Comparison of ENCODE assay signal across 22 cellular contexts in the genomic region with DNA sequence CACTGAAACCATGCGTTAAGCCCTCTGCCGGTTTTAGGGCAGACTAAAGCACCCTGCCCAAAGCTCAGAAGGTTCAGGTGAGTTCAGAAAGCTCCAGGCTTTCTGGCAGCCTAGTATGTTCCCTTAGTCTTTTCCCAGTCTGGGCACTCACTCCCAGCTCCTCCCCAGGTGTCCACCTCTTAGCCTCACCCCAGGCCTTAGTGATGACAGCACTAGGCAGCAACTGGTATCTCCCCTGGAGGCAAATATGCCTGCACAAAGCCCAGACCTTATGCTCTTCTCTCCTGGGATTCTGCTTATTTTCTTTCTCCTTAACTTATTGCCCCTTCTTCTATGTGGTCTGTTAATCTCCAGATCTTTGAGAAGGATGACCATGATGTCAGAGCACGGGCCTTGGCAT.
DNase-seq lines count a peak whose midpoint lies in the region; ATAC-seq and TF ChIP-seq lines count a peak whose summit lies in the region.
"Had no signal": no experiment of that assay in that cellular context is flagged by ENCODE, and none has a peak within 500 bp of the region (broad histone marks: within the 10 kb centered on the region; RNA-seq: fewer than 3 reads in every experiment).

No MANE protein-coding gene starts in this region.

- peak overlapping the region; percentile 0 for H3K18ac ChIP-seq in mesendoderm (ENCODE audit: low read length)

- H3K9ac ChIP-seq in mesendoderm (ENCODE audit: low read length), result no peak overlapping the region

- TF ChIP-seq EP300 in transverse colon (IDR thresholded peaks at IDR 0.05; ENCODE audit: low read depth), result no peak

- in situ Hi-C loops in transverse colon (cut with MboI; ENCODE audit: low pct_ligation_motif_present in 1 of 4, low pct_unique_long_range_greater_than_20kb in 1 of 4, low sequenced_read_pairs in 3 of 4), result loop anchor here in 3 of 4 donors (10.0 to 25.0 kb wide), 4 partner anchors 106 to 356 kb away; partner anchors contain the start of gene ATP1A1 (in 2 of the 3)

- H3K4me2 ChIP-seq in mesendoderm (ENCODE audit: low read length), result no peak overlapping the region
- H3K4me2 ChIP-seq: GM23338 had no signal

- H3K79me2 ChIP-seq in mesendoderm (ENCODE audit: control insufficient read depth, insufficient read depth, low read length), result no peaks in the 10 kb centered on the region

- H2BK15ac ChIP-seq in mesendoderm (replicated peaks; ENCODE audit: low read depth), result no peak overlapping the region

- H3K27ac ChIP-seq in body of pancreas, result peak overlapping the region; percentile 74 to 83 (median 78)
- H3K27ac ChIP-seq in mesendoderm (ENCODE audit: low read depth, low read length), result no peak overlapping the region
- peak overlapping the region in 3 of 4 donors; percentile 52 to 67 (median 59) for H3K27ac ChIP-seq in transverse colon
- H3K27ac ChIP-seq: RWPE1, SJCRH30 had no signal

- no peak for ATAC-seq in activated naive CD8-positive, alpha-beta T cell treated with anti-CD3 and anti-CD28 coated beads, Interleukin-2, amount 50 U/mL, for 24 hours
- ATAC-seq in body of pancreas (no peak), GM18873 (IDR thresholded peaks at IDR 0.05; ENCODE audit: low FRiP score, unreplicated experiment) (no peak), SK-N-SH treated with all-trans-retinoic acid at 6 μM for 48 hours (no peak)
- ATAC-seq in stimulated activated naive B cell treated with anti-CD40 and anti-IgM and Interleukin-4, amounts not matched to agents 10 μg/mL and 1 μg/mL and 100 μg/mL, for 72 hours (replicated peaks), result no peak
- ATAC-seq: GM12878, GM23338 had no signal

- H3K36me3 ChIP-seq in body of pancreas (replicated peaks in 1 of 2; ENCODE audit: insufficient read depth in 1 of 2, low read depth in 2 of 2), result no peaks in the 10 kb centered on the region
- no peaks in the 10 kb centered on the region for H3K36me3 ChIP-seq in mesendoderm (ENCODE audit: control insufficient read depth, insufficient read depth, low read length)
- no peaks in the 10 kb centered on the region for H3K36me3 ChIP-seq in transverse colon
- H3K36me3 ChIP-seq: SJCRH30 had no signal

- peak overlapping the region; percentile 73 for H2AK5ac ChIP-seq in mesendoderm (ENCODE audit: low read length)

- no peak overlapping the region for H2BK5ac ChIP-seq in mesendoderm (ENCODE audit: low read length)

- H3K36me3 Mint-ChIP-seq in activated naive CD8-positive, alpha-beta T cell treated with anti-CD3 and anti-CD28 coated beads, Interleukin-2, amount 50 U/mL, for 24 hours (ENCODE audit: low read depth), result no peaks in the 10 kb centered on the region
- no peaks in the 10 kb centered on the region for H3K36me3 Mint-ChIP-seq in activated naive CD8-positive, alpha-beta T cell treated with anti-CD3 and anti-CD28 coated beads for 36 hours
- peaks cover 18 to 36% of the 10 kb centered on the region in 2 donors for H3K36me3 Mint-ChIP-seq in stimulated activated naive B cell treated with anti-CD40 and anti-IgM and Interleukin-4, amounts not matched to agents 10 μg/mL and 1 μg/mL and 100 μg/mL, for 72 hours

- H3K4ac ChIP-seq in mesendoderm (ENCODE audit: low read depth, low read length), result no peak overlapping the region

- H3K4me3 ChIP-seq in body of pancreas (no peak overlapping the region), mesendoderm (ENCODE audit: low read length) (no peak overlapping the region), transverse colon (no peak overlapping the region)
- H3K4me3 ChIP-seq: GM12878, GM23338, SJCRH30 had no signal

- H3K9me3 ChIP-seq in body of pancreas, result no peaks in the 10 kb centered on the region
- no peaks in the 10 kb centered on the region for H3K9me3 ChIP-seq in transverse colon
- H3K9me3 ChIP-seq: SJCRH30 had no signal

- H3K27me3 ChIP-seq in body of pancreas (no peaks in the 10 kb centered on the region), mesendoderm (ENCODE audit: insufficient read depth, low read length, poor library complexity) (no peaks in the 10 kb centered on the region), transverse colon (no peaks in the 10 kb centered on the region)
- H3K27me3 ChIP-seq: SJCRH30 had no signal

- no peak overlapping the region for H4K5ac ChIP-seq in mesendoderm (ENCODE audit: low read length)

- H3K9me3 Mint-ChIP-seq in activated naive CD8-positive, alpha-beta T cell treated with anti-CD3 and anti-CD28 coated beads, Interleukin-2, amount 50 U/mL, for 24 hours, result no peaks in the 10 kb centered on the region
- H3K9me3 Mint-ChIP-seq in activated naive CD8-positive, alpha-beta T cell treated with anti-CD3 and anti-CD28 coated beads for 36 hours, result no peaks in the 10 kb centered on the region
- no peaks in the 10 kb centered on the region for H3K9me3 Mint-ChIP-seq in stimulated activated naive B cell treated with anti-CD40 and anti-IgM and Interleukin-4, amounts not matched to agents 10 μg/mL and 1 μg/mL and 100 μg/mL, for 72 hours
- H3K9me3 Mint-ChIP-seq: GM23338 had no signal

- H3K4me1 ChIP-seq in body of pancreas (peaks cover 58% of the 10 kb centered on the region), mesendoderm (ENCODE audit: control insufficient read depth, low read depth, low read length) (peaks cover 27% of the 10 kb centered on the region), transverse colon (peaks cover 0 to 25% (median 14%) of the 10 kb centered on the region in 4 donors)

- TF ChIP-seq CTCF in body of pancreas (IDR thresholded peaks at IDR 0.05), result no peak
- TF ChIP-seq CTCF in transverse colon (IDR thresholded peaks at IDR 0.05), result no peak

- peak overlapping the region; percentile 50 for H3K27ac Mint-ChIP-seq in activated naive CD8-positive, alpha-beta T cell treated with anti-CD3 and anti-CD28 coated beads, Interleukin-2, amount 50 U/mL, for 24 hours
- no peak overlapping the region for H3K27ac Mint-ChIP-seq in activated naive CD8-positive, alpha-beta T cell treated with anti-CD3 and anti-CD28 coated beads for 36 hours
- H3K27ac Mint-ChIP-seq in stimulated activated naive B cell treated with anti-CD40 and anti-IgM and Interleukin-4, amounts not matched to agents 10 μg/mL and 1 μg/mL and 100 μg/mL, for 72 hours, result no peak overlapping the region
- H3K27ac Mint-ChIP-seq: GM23338 had no signal

- H3K79me1 ChIP-seq in mesendoderm (ENCODE audit: low read length), result no peaks in the 10 kb centered on the region

- no peak overlapping the region for H2BK120ac ChIP-seq in mesendoderm (ENCODE audit: low read depth, low read length)

- WGBS in body of pancreas, 2 donors, result 76 to 82% methylated on average over 3 of the region's 3 CpGs
- no CpG with 5 or more reads among the region's 3 CpGs for WGBS in mesendoderm (ENCODE audit: extremely low coverage, insufficient coverage, low lambda C conversion rate)
- WGBS in transverse colon (ENCODE audit: low coverage in 1 of 2), 2 donors, result 82 to 83% methylated on average over 1 to 3 of the region's 3 CpGs

- H3K4me1 Mint-ChIP-seq in activated naive CD8-positive, alpha-beta T cell treated with anti-CD3 and anti-CD28 coated beads, Interleukin-2, amount 50 U/mL, for 24 hours, result peaks cover 13% of the 10 kb centered on the region
- H3K4me1 Mint-ChIP-seq in activated naive CD8-positive, alpha-beta T cell treated with anti-CD3 and anti-CD28 coated beads for 36 hours, result peaks cover 5% of the 10 kb centered on the region
- peaks cover 21 to 26% of the 10 kb centered on the region in 2 donors for H3K4me1 Mint-ChIP-seq in stimulated activated naive B cell treated with anti-CD40 and anti-IgM and Interleukin-4, amounts not matched to agents 10 μg/mL and 1 μg/mL and 100 μg/mL, for 72 hours

- H3K56ac ChIP-seq in mesendoderm (ENCODE audit: low read length), result peak overlapping the region; percentile 58

- DNase-seq in activated naive CD8-positive, alpha-beta T cell treated with anti-CD3 and anti-CD28 coated beads, Interleukin-2, amount 50 U/mL, for 24 hours, result no peak
- DNase-seq in activated naive CD8-positive, alpha-beta T cell treated with anti-CD3 and anti-CD28 coated beads for 36 hours, result no peak
- no peak for DNase-seq in body of pancreas
- DNase-seq in mesendoderm, result no peak
- no peak for DNase-seq in transverse colon
- no peak for DNase-seq in stimulated activated naive B cell treated with anti-CD40 and anti-IgM and Interleukin-4, amounts not matched to agents 10 μg/mL and 1 μg/mL and 100 μg/mL, for 72 hours
- DNase-seq: 8988T, C1 segment of cervical spinal cord, DND-41, IMR-90, Karpas-422, MM.1S, NCI-H1105 treated with DMSO at 0.1 percent for 48 hours, NCI-H187 treated with DMSO at 0.1 percent for 48 hours, NCI-H748 treated with DMSO at 0.1 percent for 48 hours, OCI-M1 had no signal

- intact Hi-C loops in body of pancreas (cut with DNase I), result loop anchor here (5.0 kb wide), 1 partner anchor 348 kb away; no protein-coding TSS in a partner anchor
- intact Hi-C loops in transverse colon (cut with DNase I; ENCODE audit: low total_unique reads), result no loop called here

- no peak for TF ChIP-seq POLR2A in body of pancreas (IDR thresholded peaks at IDR 0.05)
- TF ChIP-seq POLR2A in transverse colon (IDR thresholded peaks at IDR 0.05), result no peak

- H3K27me3 Mint-ChIP-seq in activated naive CD8-positive, alpha-beta T cell treated with anti-CD3 and anti-CD28 coated beads, Interleukin-2, amount 50 U/mL, for 24 hours, result no peaks in the 10 kb centered on the region
- no peaks in the 10 kb centered on the region for H3K27me3 Mint-ChIP-seq in activated naive CD8-positive, alpha-beta T cell treated with anti-CD3 and anti-CD28 coated beads for 36 hours
- no peaks in the 10 kb centered on the region for H3K27me3 Mint-ChIP-seq in stimulated activated naive B cell treated with anti-CD40 and anti-IgM and Interleukin-4, amounts not matched to agents 10 μg/mL and 1 μg/mL and 100 μg/mL, for 72 hours

- no peak overlapping the region for H3K23ac ChIP-seq in mesendoderm (ENCODE audit: low read length)

- no peak overlapping the region for H3K4me3 Mint-ChIP-seq in activated naive CD8-positive, alpha-beta T cell treated with anti-CD3 and anti-CD28 coated beads, Interleukin-2, amount 50 U/mL, for 24 hours
- no peak overlapping the region for H3K4me3 Mint-ChIP-seq in activated naive CD8-positive, alpha-beta T cell treated with anti-CD3 and anti-CD28 coated beads for 36 hours
- H3K4me3 Mint-ChIP-seq in stimulated activated naive B cell treated with anti-CD40 and anti-IgM and Interleukin-4, amounts not matched to agents 10 μg/mL and 1 μg/mL and 100 μg/mL, for 72 hours, result no peak overlapping the region
- H3K4me3 Mint-ChIP-seq: GM23338 had no signal

- no peak overlapping the region for H4K8ac ChIP-seq in mesendoderm (ENCODE audit: low read depth, low read length)

TF ChIP-seq in SK-N-SH treated with all-trans-retinoic acid at 6 μM for 48 hours, 23 proteins besides CTCF, POLR2A, EP300 and RAD21 (continues in another document):
- TF ChIP-seq PPARA (CRISPR knock-in tag; IDR thresholded peaks at IDR 0.05; ENCODE audit: borderline replicate concordance), result no peak
- no peak for TF ChIP-seq CSDC2 (CRISPR knock-in tag; IDR thresholded peaks at IDR 0.05)
